In genomic region chr12:83476006-83476405, GRCh38 we compare ENCODE assay signal across 30 cellular contexts.
"Had no signal": no experiment of that assay in that cellular context is flagged by ENCODE, and none has a peak within 500 bp of the region (broad histone marks: within the 10 kb centered on the region; RNA-seq: fewer than 3 reads in every experiment).

No MANE protein-coding gene starts in this region.

- H3K9me3 Mint-ChIP-seq: activated CD4-positive, alpha-beta memory T cell treated with anti-CD3 and anti-CD28 coated beads, Interleukin-2, amount 10 ng/mL, durations not matched to agents 7 days and 5 days; activated CD4-positive, alpha-beta T cell treated with anti-CD3 and anti-CD28 coated beads, Interleukin-2, amount 10 ng/mL, durations not matched to agents 7 days and 5 days; activated naive CD8-positive, alpha-beta T cell treated with anti-CD3 and anti-CD28 coated beads for 36 hours; activated naive CD8-positive, alpha-beta T cell treated with anti-CD3 and anti-CD28 coated beads, Interleukin-2, amount 50 U/mL, for 24 hours; activated T-helper 2 cell treated with anti-CD3 and anti-CD28 coated beads, Interferon-gamma antibody, Interleukin-2, Interleukin-4, amounts not matched to agents 10 μg/mL and 5 μg/mL and 100 μg/mL, durations not matched to agents 14 hours and 24 hours and 36 hours; dendritic cell treated with granulocyte-macrophage colony-stimulating factor and Interleukin-4, amounts not matched to agents 40 ng/mL and 50 ng/mL, for 4 days; endodermal cell; WTC11 had no signal

- H3K27me3 ChIP-seq: adrenal gland, body of pancreas, colonic mucosa, dorsolateral prefrontal cortex, gastrocnemius medialis, heart left ventricle had no signal

- H3K27ac Mint-ChIP-seq: activated CD4-positive, alpha-beta memory T cell treated with anti-CD3 and anti-CD28 coated beads, Interleukin-2, amount 10 ng/mL, durations not matched to agents 7 days and 5 days; activated CD4-positive, alpha-beta T cell treated with anti-CD3 and anti-CD28 coated beads, Interleukin-2, amount 10 ng/mL, durations not matched to agents 7 days and 5 days; activated naive CD4-positive, alpha-beta T cell treated with anti-CD3 and anti-CD28 coated beads for 36 hours; activated naive CD4-positive, alpha-beta T cell treated with anti-CD3 and anti-CD28 coated beads, Interleukin-2, amount 50 U/mL, for 24 hours; activated naive CD8-positive, alpha-beta T cell treated with anti-CD3 and anti-CD28 coated beads for 36 hours; activated naive CD8-positive, alpha-beta T cell treated with anti-CD3 and anti-CD28 coated beads, Interleukin-2, amount 50 U/mL, for 24 hours; activated T-helper 1 cell treated with anti-CD3 and anti-CD28 coated beads, Interleukin-12 subunit alpha, Interleukin-12 subunit beta, Interleukin-2, Interleukin-4 antibody, amounts not matched to agents 30 ng/mL and 10 ng/mL and 1 ng/mL, durations not matched to agents 14 hours and 24 hours and 36 hours; activated T-helper 2 cell treated with anti-CD3 and anti-CD28 coated beads, Interferon-gamma antibody, Interleukin-2, Interleukin-4, amounts not matched to agents 10 μg/mL and 5 μg/mL and 100 μg/mL, durations not matched to agents 14 hours and 24 hours and 36 hours; dendritic cell treated with granulocyte-macrophage colony-stimulating factor and Interleukin-4, amounts not matched to agents 40 ng/mL and 50 ng/mL, for 4 days; endodermal cell; WTC11 had no signal

- H3K4me3 Mint-ChIP-seq: activated CD4-positive, alpha-beta memory T cell treated with anti-CD3 and anti-CD28 coated beads, Interleukin-2, amount 10 ng/mL, durations not matched to agents 7 days and 5 days; activated CD4-positive, alpha-beta T cell treated with anti-CD3 and anti-CD28 coated beads, Interleukin-2, amount 10 ng/mL, durations not matched to agents 7 days and 5 days; activated naive CD4-positive, alpha-beta T cell treated with anti-CD3 and anti-CD28 coated beads for 36 hours; activated naive CD4-positive, alpha-beta T cell treated with anti-CD3 and anti-CD28 coated beads, Interleukin-2, amount 50 U/mL, for 24 hours; activated naive CD8-positive, alpha-beta T cell treated with anti-CD3 and anti-CD28 coated beads for 36 hours; activated naive CD8-positive, alpha-beta T cell treated with anti-CD3 and anti-CD28 coated beads, Interleukin-2, amount 50 U/mL, for 24 hours; activated T-helper 1 cell treated with anti-CD3 and anti-CD28 coated beads, Interleukin-12 subunit alpha, Interleukin-12 subunit beta, Interleukin-2, Interleukin-4 antibody, amounts not matched to agents 30 ng/mL and 10 ng/mL and 1 ng/mL, durations not matched to agents 14 hours and 24 hours and 36 hours; dendritic cell treated with granulocyte-macrophage colony-stimulating factor and Interleukin-4, amounts not matched to agents 40 ng/mL and 50 ng/mL, for 4 days; endodermal cell; WTC11 had no signal

- H3K27me3 Mint-ChIP-seq: activated CD4-positive, alpha-beta memory T cell treated with anti-CD3 and anti-CD28 coated beads, Interleukin-2, amount 10 ng/mL, durations not matched to agents 7 days and 5 days; activated CD4-positive, alpha-beta T cell treated with anti-CD3 and anti-CD28 coated beads, Interleukin-2, amount 10 ng/mL, durations not matched to agents 7 days and 5 days; activated naive CD4-positive, alpha-beta T cell treated with anti-CD3 and anti-CD28 coated beads, Interleukin-2, amount 50 U/mL, for 24 hours; activated naive CD8-positive, alpha-beta T cell treated with anti-CD3 and anti-CD28 coated beads for 36 hours; activated naive CD8-positive, alpha-beta T cell treated with anti-CD3 and anti-CD28 coated beads, Interleukin-2, amount 50 U/mL, for 24 hours; dendritic cell treated with granulocyte-macrophage colony-stimulating factor and Interleukin-4, amounts not matched to agents 40 ng/mL and 50 ng/mL, for 4 days had no signal

- H3K27ac ChIP-seq: adrenal gland, body of pancreas, colonic mucosa, dorsolateral prefrontal cortex, gastrocnemius medialis had no signal

- H3K36me3 ChIP-seq: adrenal gland, colonic mucosa, gastrocnemius medialis, heart left ventricle had no signal

- ATAC-seq: activated naive CD8-positive, alpha-beta T cell treated with anti-CD3 and anti-CD28 coated beads, Interleukin-2, amount 50 U/mL, for 24 hours; body of pancreas; esophagus mucosa; gastrocnemius medialis; heart left ventricle; WTC11 had no signal

- H3K4me3 ChIP-seq: adrenal gland, body of pancreas, colonic mucosa, dorsolateral prefrontal cortex, gastrocnemius medialis, heart left ventricle had no signal

- H3K36me3 Mint-ChIP-seq: activated naive CD4-positive, alpha-beta T cell treated with anti-CD3 and anti-CD28 coated beads, Interleukin-2, amount 50 U/mL, for 24 hours; activated naive CD8-positive, alpha-beta T cell treated with anti-CD3 and anti-CD28 coated beads for 36 hours; WTC11 had no signal

- DNase-seq: activated CD4-positive, alpha-beta memory T cell treated with anti-CD3 and anti-CD28 coated beads, Interleukin-2, amount 10 ng/mL, durations not matched to agents 7 days and 5 days; activated CD4-positive, alpha-beta T cell treated with anti-CD3 and anti-CD28 coated beads for 1 hour; activated CD4-positive, alpha-beta T cell treated with anti-CD3 and anti-CD28 coated beads for 4 hours; activated CD4-positive, alpha-beta T cell treated with anti-CD3 and anti-CD28 coated beads, Interleukin-2, amount 10 ng/mL, durations not matched to agents 7 days and 5 days; activated CD4-positive, alpha-beta T cell treated with anti-CD3 and anti-CD28 coated beads, Interleukin-2, amount 50 U/mL, for 4 hours; activated effector memory CD4-positive, alpha-beta T cell treated with anti-CD3 and anti-CD28 coated beads, Interleukin-2, amount 50 U/mL, for 16 hours; activated naive CD4-positive, alpha-beta T cell treated with anti-CD3 and anti-CD28 coated beads for 36 hours; activated naive CD8-positive, alpha-beta T cell treated with anti-CD3 and anti-CD28 coated beads for 36 hours; activated naive CD8-positive, alpha-beta T cell treated with anti-CD3 and anti-CD28 coated beads, Interleukin-2, amount 50 U/mL, for 24 hours; activated T-cell treated with anti-CD3 and anti-CD28 coated beads, Interleukin-2, amount 50 U/mL, for 48 hours; adrenal gland; amygdala; aorta; body of pancreas; central memory CD4-positive, alpha-beta T cell; cerebellar nuclear complex; colonic mucosa; dorsolateral prefrontal cortex; effector memory CD4-positive, alpha-beta T cell; endodermal cell; gastrocnemius medialis; glutamatergic neuron; heart left ventricle; T-helper 2 cell had no signal

- H3K4me1 Mint-ChIP-seq: activated CD4-positive, alpha-beta memory T cell treated with anti-CD3 and anti-CD28 coated beads, Interleukin-2, amount 10 ng/mL, durations not matched to agents 7 days and 5 days; activated CD4-positive, alpha-beta T cell treated with anti-CD3 and anti-CD28 coated beads, Interleukin-2, amount 10 ng/mL, durations not matched to agents 7 days and 5 days; activated naive CD4-positive, alpha-beta T cell treated with anti-CD3 and anti-CD28 coated beads, Interleukin-2, amount 50 U/mL, for 24 hours; activated naive CD8-positive, alpha-beta T cell treated with anti-CD3 and anti-CD28 coated beads for 36 hours; activated naive CD8-positive, alpha-beta T cell treated with anti-CD3 and anti-CD28 coated beads, Interleukin-2, amount 50 U/mL, for 24 hours had no signal

- H3K9me3 ChIP-seq: adrenal gland, body of pancreas, colonic mucosa, gastrocnemius medialis, heart left ventricle had no signal

- H3K4me1 ChIP-seq: adrenal gland, body of pancreas, colonic mucosa, gastrocnemius medialis had no signal
